ENCODE assay signal across 29 cellular contexts in genomic region chr1:212536586-212536985, GRCh38.
"Had no signal": no experiment of that assay in that cellular context is flagged by ENCODE, and none has a peak within 500 bp of the region (broad histone marks: within the 10 kb centered on the region; RNA-seq: fewer than 3 reads in every experiment).

No MANE protein-coding gene starts in this region.

- H3K27me3 ChIP-seq: colonic mucosa, gastrocnemius medialis, hepatocyte, left lung, neural progenitor cell, right atrium auricular region, suprapubic skin, transverse colon, upper lobe of right lung, uterus had no signal

- H3K9me3 ChIP-seq: colonic mucosa, gastrocnemius medialis, suprapubic skin, upper lobe of right lung, uterus had no signal

- H3K9me3 Mint-ChIP-seq: dendritic cell treated with granulocyte-macrophage colony-stimulating factor and Interleukin-4, amounts not matched to agents 40 ng/mL and 50 ng/mL, for 4 days; stimulated activated naive CD8-positive, alpha-beta T cell treated with anti-CD3 and anti-CD28 coated beads, Interleukin-15, amount 100 ng/mL, for 72 hours had no signal

- DNase-seq: colonic mucosa; effector CD8-positive, alpha-beta T cell; erythroblast; gastrocnemius medialis; head of caudate nucleus; left cardiac atrium; left lung; mesendoderm; midbrain; naive thymus-derived CD4-positive, alpha-beta T cell; stimulated activated CD4-positive, alpha-beta T cell treated with anti-CD3 and anti-CD28 coated beads, Interleukin-12 subunit alpha, Interleukin-12 subunit beta, amount 100 ng/mL, for 4 hours; stimulated activated CD4-positive, alpha-beta T cell treated with anti-CD3 and anti-CD28 coated beads, Interleukin-1b, Interleukin-23, amount 100 ng/mL, for 48 hours; stimulated activated CD4-positive, alpha-beta T cell treated with anti-CD3 and anti-CD28 coated beads, Interleukin-4, amount 100 ng/mL, for 1 hour; stimulated activated CD8-positive, alpha-beta memory T cell treated with anti-CD3 and anti-CD28 coated beads, Interleukin-4, amount 100 ng/mL, for 48 hours; stimulated activated naive CD4-positive, alpha-beta T cell; stimulated activated naive CD8-positive, alpha-beta T cell treated with anti-CD3 and anti-CD28 coated beads, Interleukin-15, amount 100 ng/mL, for 72 hours; transverse colon; upper lobe of right lung; uterus had no signal

- H3K4me3 Mint-ChIP-seq: dendritic cell treated with granulocyte-macrophage colony-stimulating factor and Interleukin-4, amounts not matched to agents 40 ng/mL and 50 ng/mL, for 4 days; naive thymus-derived CD4-positive, alpha-beta T cell; nephron; neural progenitor cell; stimulated activated naive CD8-positive, alpha-beta T cell treated with anti-CD3 and anti-CD28 coated beads, Interleukin-15, amount 100 ng/mL, for 72 hours had no signal

- H3K36me3 Mint-ChIP-seq: neural progenitor cell had no signal

- H3K4me1 Mint-ChIP-seq: stimulated activated naive CD8-positive, alpha-beta T cell treated with anti-CD3 and anti-CD28 coated beads, Interleukin-15, amount 100 ng/mL, for 72 hours had no signal

- H3K27ac Mint-ChIP-seq: dendritic cell treated with granulocyte-macrophage colony-stimulating factor and Interleukin-4, amounts not matched to agents 40 ng/mL and 50 ng/mL, for 4 days; naive thymus-derived CD4-positive, alpha-beta T cell; nephron; neural progenitor cell; progenitor cell of endocrine pancreas; stimulated activated naive CD8-positive, alpha-beta T cell treated with anti-CD3 and anti-CD28 coated beads, Interleukin-15, amount 100 ng/mL, for 72 hours had no signal

- H3K36me3 ChIP-seq: colonic mucosa, gastrocnemius medialis, left lung, neural progenitor cell, right atrium auricular region, suprapubic skin, transverse colon, upper lobe of right lung, uterus had no signal

- H3K4me1 ChIP-seq: colonic mucosa, gastrocnemius medialis, left lung, neural progenitor cell, parathyroid adenoma, right atrium auricular region, suprapubic skin, transverse colon, upper lobe of right lung, uterus had no signal

- H3K27ac ChIP-seq: colonic mucosa, gastrocnemius medialis, hepatocyte, left lung, neural progenitor cell, parathyroid adenoma, right atrium auricular region, suprapubic skin, transverse colon, upper lobe of right lung, uterus had no signal

- H3K4me3 ChIP-seq: colonic mucosa, gastrocnemius medialis, hepatocyte, left lung, neural progenitor cell, right atrium auricular region, smooth muscle cell, suprapubic skin, transverse colon, upper lobe of right lung, uterus had no signal

- ATAC-seq: gastrocnemius medialis; left cardiac atrium; left lung; naive thymus-derived CD4-positive, alpha-beta T cell; sciatic nerve; stimulated activated naive CD8-positive, alpha-beta T cell treated with anti-CD3 and anti-CD28 coated beads, Interleukin-15, amount 100 ng/mL, for 72 hours; upper lobe of right lung had no signal
